Comparison of ENCODE assay signal across 17 cellular contexts in the genomic region with DNA sequence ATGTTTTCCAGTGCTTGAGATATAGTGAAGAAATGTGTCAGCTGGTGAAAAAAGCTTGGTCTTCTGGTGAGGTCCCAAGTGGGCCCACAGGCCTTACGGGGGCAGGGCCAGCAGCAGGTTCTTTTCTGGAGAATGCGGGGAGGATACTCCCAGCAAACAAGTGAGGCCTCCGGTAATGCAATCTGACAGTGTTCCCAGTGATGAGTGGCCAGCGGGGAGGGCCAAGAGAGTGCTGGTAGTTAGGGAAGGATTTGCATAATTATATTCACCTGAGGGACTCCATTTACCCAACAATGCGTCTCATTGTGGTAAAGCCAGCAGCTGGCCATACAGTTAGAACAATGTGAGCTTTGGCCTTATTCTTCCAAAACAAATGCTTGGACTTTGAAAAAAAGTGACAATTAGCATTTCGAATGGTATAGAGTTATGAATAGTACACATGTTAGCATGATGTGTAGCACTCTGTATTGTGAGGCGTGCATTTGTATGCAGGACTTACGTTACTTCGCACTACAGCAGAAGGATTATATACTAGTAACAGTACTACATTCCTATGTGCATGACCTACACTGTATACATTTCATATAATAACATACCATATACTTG.
DNase-seq lines count a peak whose midpoint lies in the region; ATAC-seq, FAIRE-seq and TF ChIP-seq lines count a peak whose summit lies in the region.
"Had no signal": no experiment of that assay in that cellular context is flagged by ENCODE, and none has a peak within 500 bp of the region (broad histone marks: within the 10 kb centered on the region; RNA-seq: fewer than 3 reads in every experiment).

No MANE protein-coding gene starts in this region.

- H3K27me3 Mint-ChIP-seq in astrocyte (ENCODE audit: low read depth, unreplicated experiment) = no peaks in the 10 kb centered on the region
- H3K27me3 Mint-ChIP-seq: activated naive CD8-positive, alpha-beta T cell; IgD-negative memory B cell had no signal

- H2AFZ ChIP-seq in astrocyte (ENCODE audit: low read depth, low read length) = no peak overlapping the region

- CTCF ChIA-PET in A673 (lab: Charles Lee) = no interaction called here

- H4K20me1 ChIP-seq in astrocyte (ENCODE audit: insufficient read depth, low read length) = no peaks in the 10 kb centered on the region

- H3K9me3 Mint-ChIP-seq in astrocyte (ENCODE audit: unreplicated experiment) = peaks cover 6% of the 10 kb centered on the region
- H3K9me3 Mint-ChIP-seq: central memory CD8-positive, alpha-beta T cell; IgD-negative memory B cell; natural killer cell treated with Interleukin-12 subunit alpha and Interleukin-12 subunit beta and Interleukin-15 and Interleukin-18, amount 100 ng/mL, for 72 hours had no signal

- intact Hi-C loops in A673 (cut with micrococcal nuclease; ENCODE audit: unreplicated experiment) = no loop called here

- H3K9me3 ChIP-seq in astrocyte (ENCODE audit: insufficient read depth, low read depth, low read length) (peaks cover 5% of the 10 kb centered on the region), A673 (ENCODE audit: low read depth, low read length, poor library complexity, severe bottlenecking) (no peaks in the 10 kb centered on the region)
- H3K9me3 ChIP-seq: left ventricle myocardium inferior, right atrium auricular region, tibial artery had no signal

- H3K9ac ChIP-seq in astrocyte (ENCODE audit: low read length) = no peak overlapping the region

- H3K27me3 ChIP-seq in astrocyte (ENCODE audit: insufficient read depth, low read length) (no peaks in the 10 kb centered on the region), A673 (replicated peaks; ENCODE audit: insufficient read depth, low read depth, low read length, poor library complexity) (no peaks in the 10 kb centered on the region)
- H3K27me3 ChIP-seq: right atrium auricular region, tibial artery had no signal

- H3K36me3 ChIP-seq in astrocyte (ENCODE audit: insufficient read depth, low read length) (no peaks in the 10 kb centered on the region), A673 (ENCODE audit: insufficient read depth, low read length, poor library complexity, severe bottlenecking) (no peaks in the 10 kb centered on the region)
- H3K36me3 ChIP-seq: left ventricle myocardium inferior, right atrium auricular region, tibial artery had no signal

- H3K4me3 ChIP-seq in astrocyte (ENCODE audit: insufficient read depth, low read depth, low read length) (no peak overlapping the region), A673 (ENCODE audit: low read depth, low read length, poor library complexity, severe bottlenecking) (no peak overlapping the region)
- H3K4me3 ChIP-seq: left ventricle myocardium inferior, right atrium auricular region, tibial artery had no signal

- BruUV-seq in A673 (replicated peaks; lab: Mats Ljungman, UMichigan) = no TSS peak

- peaks cover 3% of the 10 kb centered on the region for H3K36me3 Mint-ChIP-seq in astrocyte (ENCODE audit: low read depth, unreplicated experiment)
- H3K36me3 Mint-ChIP-seq: activated naive CD8-positive, alpha-beta T cell; IgD-negative memory B cell; natural killer cell treated with Interleukin-12 subunit alpha and Interleukin-12 subunit beta and Interleukin-15 and Interleukin-18, amount 100 ng/mL, for 72 hours had no signal

- no peak for FAIRE-seq in astrocyte (lab: Jason Lieb, UNC)
- FAIRE-seq: GM12892 had no signal

- peaks cover 21% of the 10 kb centered on the region for H3K4me1 Mint-ChIP-seq in astrocyte (ENCODE audit: low read depth, unreplicated experiment)
- H3K4me1 Mint-ChIP-seq: central memory CD8-positive, alpha-beta T cell had no signal

- ATAC-seq in HG03457 (IDR thresholded peaks at IDR 0.05; ENCODE audit: unreplicated experiment) (no peak), HG02642 (IDR thresholded peaks at IDR 0.05; ENCODE audit: poor library complexity, unreplicated experiment) (no peak)
- ATAC-seq: natural killer cell treated with Interleukin-12 subunit alpha and Interleukin-12 subunit beta and Interleukin-15 and Interleukin-18, amount 100 ng/mL, for 72 hours; PC-3 had no signal

- POLR2A ChIA-PET in A673 (lab: Charles Lee; ENCODE audit: low non-redundant PET) = no interaction called here

- H3K27ac ChIP-seq in astrocyte (ENCODE audit: low read depth, low read length) = no peak overlapping the region
- no peak overlapping the region for H3K27ac ChIP-seq in A673 (ENCODE audit: low read depth, low read length, poor library complexity, severe bottlenecking)
- H3K27ac ChIP-seq: left ventricle myocardium inferior, right atrium auricular region, tibial artery had no signal

- TF ChIP-seq CTCF in astrocyte (IDR thresholded peaks at IDR 0.05; ENCODE audit: insufficient read depth, low read depth, low read length) (no peak), A673 (conservative IDR thresholded peaks at IDR 0.05; ENCODE audit: low read depth, low read length) (no peak)

- DNase-seq in DMS53 (lab: John Stamatoyannopoulos, UW) (peak; percentile 64), NCI-H1048 (lab: John Stamatoyannopoulos, UW) (peak; percentile 86), astrocyte (ENCODE audit: low read depth) (no peak), medulla oblongata (ENCODE audit: extremely low spot score) (peak; percentile 21), ureter (ENCODE audit: low spot score) (no peak), A673 (ENCODE audit: low spot score) (no peak)
- DNase-seq: left ventricle myocardium inferior, tibial artery had no signal

- H3K4me2 ChIP-seq in astrocyte (ENCODE audit: low read length) = peak overlapping the region; percentile 56

- H3K4me1 ChIP-seq in astrocyte (ENCODE audit: insufficient read depth, low read length) (peaks cover 5% of the 10 kb centered on the region), A673 (ENCODE audit: insufficient read depth, low read length, poor library complexity, severe bottlenecking) (no peaks in the 10 kb centered on the region)
- H3K4me1 ChIP-seq: left ventricle myocardium inferior, right atrium auricular region, tibial artery had no signal

- H3K4me3 Mint-ChIP-seq in astrocyte (ENCODE audit: unreplicated experiment) = no peak overlapping the region
- H3K4me3 Mint-ChIP-seq: activated naive CD8-positive, alpha-beta T cell; central memory CD8-positive, alpha-beta T cell; IgD-negative memory B cell; natural killer cell treated with Interleukin-12 subunit alpha and Interleukin-12 subunit beta and Interleukin-15 and Interleukin-18, amount 100 ng/mL, for 72 hours had no signal

- H3K79me2 ChIP-seq in astrocyte (ENCODE audit: insufficient read depth, low read length) = no peaks in the 10 kb centered on the region

- peak overlapping the region; percentile 29 for H3K27ac Mint-ChIP-seq in astrocyte (ENCODE audit: unreplicated experiment)
- H3K27ac Mint-ChIP-seq: activated naive CD8-positive, alpha-beta T cell; IgD-negative memory B cell; natural killer cell treated with Interleukin-12 subunit alpha and Interleukin-12 subunit beta and Interleukin-15 and Interleukin-18, amount 100 ng/mL, for 72 hours had no signal

Comparison
In these comparisons a context has a peak if more than half of its experiments do, and no peak if none do; other contexts are left out.
1. DNase-seq: peak in DMS53 (single experiment), NCI-H1048 (single experiment) and medulla oblongata (single experiment); none in astrocyte (single experiment), ureter (single experiment) and A673 (single experiment).